Comparison of ENCODE assay signal across 3 cellular contexts in the genomic region with DNA sequence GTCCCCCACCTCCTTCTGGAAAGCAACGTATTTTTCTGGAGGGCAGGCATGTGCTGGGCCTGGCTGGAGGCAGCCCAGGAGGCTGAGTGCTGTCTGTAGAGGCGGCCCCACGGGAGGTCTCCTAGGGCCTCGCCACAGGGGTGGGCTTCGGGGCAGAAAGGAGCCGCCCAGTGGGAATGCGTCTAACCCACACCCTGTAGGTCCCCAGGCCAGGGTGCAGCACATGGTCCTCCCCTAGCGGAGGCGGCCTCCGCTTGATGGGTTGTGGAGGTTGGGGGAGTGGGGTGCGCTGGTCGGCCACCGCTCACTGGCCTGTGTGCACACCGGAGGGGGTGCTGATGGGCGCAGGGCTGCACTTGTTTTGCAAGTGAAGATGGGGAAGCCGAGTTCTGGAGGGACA.
TF ChIP-seq lines count a peak whose summit lies in the region.

No MANE protein-coding gene starts in this region.

TF ChIP-seq in GM23338, 12 proteins besides CTCF, POLR2A, EP300 and RAD21 (continues in another document):
- TF ChIP-seq, protein P1, sequence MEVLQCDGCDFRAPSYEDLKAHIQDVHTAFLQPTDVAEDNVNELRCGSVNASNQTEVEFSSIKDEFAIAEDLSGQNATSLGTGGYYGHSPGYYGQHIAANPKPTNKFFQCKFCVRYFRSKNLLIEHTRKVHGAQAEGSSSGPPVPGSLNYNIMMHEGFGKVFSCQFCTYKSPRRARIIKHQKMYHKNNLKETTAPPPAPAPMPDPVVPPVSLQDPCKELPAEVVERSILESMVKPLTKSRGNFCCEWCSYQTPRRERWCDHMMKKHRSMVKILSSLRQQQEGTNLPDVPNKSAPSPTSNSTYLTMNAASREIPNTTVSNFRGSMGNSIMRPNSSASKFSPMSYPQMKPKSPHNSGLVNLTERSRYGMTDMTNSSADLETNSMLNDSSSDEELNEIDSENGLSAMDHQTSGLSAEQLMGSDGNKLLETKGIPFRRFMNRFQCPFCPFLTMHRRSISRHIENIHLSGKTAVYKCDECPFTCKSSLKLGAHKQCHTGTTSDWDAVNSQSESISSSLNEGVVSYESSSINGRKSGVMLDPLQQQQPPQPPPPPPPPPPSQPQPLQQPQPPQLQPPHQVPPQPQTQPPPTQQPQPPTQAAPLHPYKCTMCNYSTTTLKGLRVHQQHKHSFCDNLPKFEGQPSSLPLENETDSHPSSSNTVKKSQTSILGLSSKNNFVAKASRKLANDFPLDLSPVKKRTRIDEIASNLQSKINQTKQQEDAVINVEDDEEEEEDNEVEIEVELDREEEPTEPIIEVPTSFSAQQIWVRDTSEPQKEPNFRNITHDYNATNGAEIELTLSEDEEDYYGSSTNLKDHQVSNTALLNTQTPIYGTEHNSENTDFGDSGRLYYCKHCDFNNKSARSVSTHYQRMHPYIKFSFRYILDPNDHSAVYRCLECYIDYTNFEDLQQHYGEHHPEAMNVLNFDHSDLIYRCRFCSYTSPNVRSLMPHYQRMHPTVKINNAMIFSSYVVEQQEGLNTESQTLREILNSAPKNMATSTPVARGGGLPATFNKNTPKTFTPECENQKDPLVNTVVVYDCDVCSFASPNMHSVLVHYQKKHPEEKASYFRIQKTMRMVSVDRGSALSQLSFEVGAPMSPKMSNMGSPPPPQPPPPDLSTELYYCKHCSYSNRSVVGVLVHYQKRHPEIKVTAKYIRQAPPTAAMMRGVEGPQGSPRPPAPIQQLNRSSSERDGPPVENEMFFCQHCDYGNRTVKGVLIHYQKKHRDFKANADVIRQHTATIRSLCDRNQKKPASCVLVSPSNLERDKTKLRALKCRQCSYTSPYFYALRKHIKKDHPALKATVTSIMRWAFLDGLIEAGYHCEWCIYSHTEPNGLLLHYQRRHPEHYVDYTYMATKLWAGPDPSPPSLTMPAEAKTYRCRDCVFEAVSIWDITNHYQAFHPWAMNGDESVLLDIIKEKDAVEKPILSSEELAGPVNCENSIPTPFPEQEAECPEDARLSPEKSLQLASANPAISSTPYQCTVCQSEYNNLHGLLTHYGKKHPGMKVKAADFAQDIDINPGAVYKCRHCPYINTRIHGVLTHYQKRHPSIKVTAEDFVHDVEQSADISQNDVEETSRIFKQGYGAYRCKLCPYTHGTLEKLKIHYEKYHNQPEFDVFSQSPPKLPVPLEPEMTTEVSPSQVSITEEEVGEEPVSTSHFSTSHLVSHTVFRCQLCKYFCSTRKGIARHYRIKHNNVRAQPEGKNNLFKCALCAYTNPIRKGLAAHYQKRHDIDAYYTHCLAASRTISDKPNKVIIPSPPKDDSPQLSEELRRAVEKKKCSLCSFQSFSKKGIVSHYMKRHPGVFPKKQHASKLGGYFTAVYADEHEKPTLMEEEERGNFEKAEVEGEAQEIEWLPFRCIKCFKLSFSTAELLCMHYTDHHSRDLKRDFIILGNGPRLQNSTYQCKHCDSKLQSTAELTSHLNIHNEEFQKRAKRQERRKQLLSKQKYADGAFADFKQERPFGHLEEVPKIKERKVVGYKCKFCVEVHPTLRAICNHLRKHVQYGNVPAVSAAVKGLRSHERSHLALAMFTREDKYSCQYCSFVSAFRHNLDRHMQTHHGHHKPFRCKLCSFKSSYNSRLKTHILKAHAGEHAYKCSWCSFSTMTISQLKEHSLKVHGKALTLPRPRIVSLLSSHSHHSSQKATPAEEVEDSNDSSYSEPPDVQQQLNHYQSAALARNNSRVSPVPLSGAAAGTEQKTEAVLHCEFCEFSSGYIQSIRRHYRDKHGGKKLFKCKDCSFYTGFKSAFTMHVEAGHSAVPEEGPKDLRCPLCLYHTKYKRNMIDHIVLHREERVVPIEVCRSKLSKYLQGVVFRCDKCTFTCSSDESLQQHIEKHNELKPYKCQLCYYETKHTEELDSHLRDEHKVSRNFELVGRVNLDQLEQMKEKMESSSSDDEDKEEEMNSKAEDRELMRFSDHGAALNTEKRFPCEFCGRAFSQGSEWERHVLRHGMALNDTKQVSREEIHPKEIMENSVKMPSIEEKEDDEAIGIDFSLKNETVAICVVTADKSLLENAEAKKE (CRISPR knock-in tag; IDR thresholded peaks at IDR 0.05), result no peak
- TF ChIP-seq JUNB (IDR thresholded peaks at IDR 0.05; ENCODE audit: unreplicated experiment), result no peak
- TF ChIP-seq STAT1 (IDR thresholded peaks at IDR 0.05; ENCODE audit: unreplicated experiment), result no peak
- no peak for TF ChIP-seq EZH2phosphoT487 (IDR thresholded peaks at IDR 0.05; ENCODE audit: unreplicated experiment)

TF ChIP-seq in K562, 482 proteins besides CTCF, POLR2A, EP300 and RAD21:
- TF ChIP-seq PPARD (CRISPR knock-in tag; IDR thresholded peaks at IDR 0.05), result no peak
- TF ChIP-seq, protein P2, sequence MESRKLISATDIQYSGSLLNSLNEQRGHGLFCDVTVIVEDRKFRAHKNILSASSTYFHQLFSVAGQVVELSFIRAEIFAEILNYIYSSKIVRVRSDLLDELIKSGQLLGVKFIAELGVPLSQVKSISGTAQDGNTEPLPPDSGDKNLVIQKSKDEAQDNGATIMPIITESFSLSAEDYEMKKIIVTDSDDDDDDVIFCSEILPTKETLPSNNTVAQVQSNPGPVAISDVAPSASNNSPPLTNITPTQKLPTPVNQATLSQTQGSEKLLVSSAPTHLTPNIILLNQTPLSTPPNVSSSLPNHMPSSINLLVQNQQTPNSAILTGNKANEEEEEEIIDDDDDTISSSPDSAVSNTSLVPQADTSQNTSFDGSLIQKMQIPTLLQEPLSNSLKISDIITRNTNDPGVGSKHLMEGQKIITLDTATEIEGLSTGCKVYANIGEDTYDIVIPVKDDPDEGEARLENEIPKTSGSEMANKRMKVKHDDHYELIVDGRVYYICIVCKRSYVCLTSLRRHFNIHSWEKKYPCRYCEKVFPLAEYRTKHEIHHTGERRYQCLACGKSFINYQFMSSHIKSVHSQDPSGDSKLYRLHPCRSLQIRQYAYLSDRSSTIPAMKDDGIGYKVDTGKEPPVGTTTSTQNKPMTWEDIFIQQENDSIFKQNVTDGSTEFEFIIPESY (CRISPR knock-in tag; IDR thresholded peaks at IDR 0.05), result peak; percentile 84

TF ChIP-seq in HepG2, 621 proteins besides CTCF, POLR2A, EP300 and RAD21:
- TF ChIP-seq ZNF770 (CRISPR knock-in tag; IDR thresholded peaks at IDR 0.05), result peak; percentile 76; the same call in 1 of the 2 replicates
- TF ChIP-seq SMC3 (IDR thresholded peaks at IDR 0.05; ENCODE audit: low read length), result no peak
- TF ChIP-seq, protein P2 (CRISPR knock-in tag; IDR thresholded peaks at IDR 0.05), result 0 out of 2 replicates have a peak, but pooled peaks have one; percentile 30
TF ChIP-seq in HepG2: peak in this region for 2.
